ENCODE assay signal across 24 cellular contexts in the genomic region with DNA sequence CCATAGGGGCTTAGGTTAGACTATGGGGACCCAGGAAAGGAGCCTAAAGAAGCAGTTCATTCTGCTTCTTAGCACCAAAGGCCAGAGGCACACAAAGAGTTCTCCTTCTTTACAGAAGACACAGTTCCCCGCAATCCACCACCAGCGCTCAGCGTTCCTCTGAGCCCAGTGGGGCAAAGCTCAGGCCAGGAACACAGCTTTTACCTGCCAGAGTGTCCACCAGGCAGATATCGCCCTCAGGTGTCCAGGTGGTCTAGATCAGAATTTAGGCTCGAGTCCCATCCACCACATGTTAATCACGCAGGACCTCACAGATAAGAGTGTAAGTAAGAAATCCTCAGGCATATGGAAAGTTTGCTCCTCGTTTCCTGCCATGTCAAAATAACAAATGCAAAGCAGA.
"Had no signal": no experiment of that assay in that cellular context is flagged by ENCODE, and none has a peak within 500 bp of the region (broad histone marks: within the 10 kb centered on the region; RNA-seq: fewer than 3 reads in every experiment).

No MANE protein-coding gene starts in this region.

- ATAC-seq: activated T-helper 17 cell treated with anti-CD3 and anti-CD28 coated beads, Interleukin-2, amount 50 U/mL, for 72 hours; Panc1; Right ventricle myocardium inferior had no signal

- DNase-seq: activated CD4-positive, alpha-beta memory T cell treated with anti-CD3 and anti-CD28 coated beads for 36 hours; activated CD4-positive, alpha-beta T cell treated with anti-CD3 and anti-CD28 coated beads, Interleukin-2, amount 10 ng/mL, durations not matched to agents 7 days and 5 days; activated CD4-positive, CD25-positive, alpha-beta regulatory T cell; activated CD8-positive, alpha-beta memory T cell treated with anti-CD3 and anti-CD28 coated beads for 24 hours; activated gamma-delta T cell; activated naive CD4-positive, alpha-beta T cell treated with anti-CD3 and anti-CD28 coated beads for 36 hours; activated T-cell treated with anti-CD3 and anti-CD28 coated beads, Interleukin-2, amount 50 U/mL, for 48 hours; amygdala; brain microvascular endothelial cell; MV-4-11; NCI-H1105; NCI-H1436; NCI-H1694 treated with DMSO at 0.1 percent for 48 hours; NCI-H2029 treated with DMSO at 0.1 percent for 48 hours; NCI-H510A treated with DMSO at 0.1 percent for 48 hours; NCI-H69; RPMI8226; T-helper 1 cell had no signal

- H3K4me3 ChIP-seq: cardiac muscle cell, SK-N-MC had no signal

- H3K27me3 ChIP-seq: brain microvascular endothelial cell, cardiac muscle cell had no signal

- H3K27ac ChIP-seq: brain microvascular endothelial cell, cardiac muscle cell, SK-N-MC, VCaP had no signal

- H3K36me3 ChIP-seq: brain microvascular endothelial cell, cardiac muscle cell had no signal
